27 cellular contexts compared by ENCODE assay signal in the genomic region with DNA sequence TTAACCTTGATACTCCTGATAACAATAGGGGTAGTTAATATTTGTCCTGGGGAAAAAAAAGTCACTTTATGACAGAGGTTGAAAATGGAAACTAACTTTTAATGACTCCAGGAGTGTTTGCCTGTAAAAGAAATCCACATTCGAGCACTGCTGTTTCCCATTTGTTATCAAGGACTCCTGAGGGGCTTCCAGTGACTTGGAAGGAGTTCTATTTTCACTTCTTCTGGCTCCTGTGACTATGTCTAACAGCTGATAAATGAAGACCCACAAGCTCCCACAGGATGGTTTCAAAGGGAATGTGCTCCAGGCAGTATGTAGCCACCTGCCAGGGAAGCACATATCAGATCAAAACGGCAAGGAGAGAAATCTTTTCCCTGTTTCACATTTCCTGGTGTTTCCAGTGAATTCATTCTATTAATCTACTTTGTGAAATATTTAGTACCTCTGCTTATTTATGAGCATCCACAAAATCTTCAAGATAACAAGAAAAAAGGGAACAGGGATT.
"Had no signal": no experiment of that assay in that cellular context is flagged by ENCODE, and none has a peak within 500 bp of the region (broad histone marks: within the 10 kb centered on the region; RNA-seq: fewer than 3 reads in every experiment).

No MANE protein-coding gene starts in this region.

- H3K4me1 Mint-ChIP-seq: activated CD4-positive, alpha-beta memory T cell treated with anti-CD3 and anti-CD28 coated beads, Interleukin-2, amount 10 ng/mL, durations not matched to agents 7 days and 5 days; activated CD4-positive, alpha-beta T cell treated with anti-CD3 and anti-CD28 coated beads for 36 hours; activated T-helper 17 cell treated with anti-CD3 and anti-CD28 coated beads, Interleukin-2, amount 50 U/mL, for 72 hours had no signal

- H3K4me3 ChIP-seq: K562, Peyer's patch, SJCRH30 had no signal

- DNase-seq: activated CD4-positive, alpha-beta memory T cell treated with anti-CD3 and anti-CD28 coated beads, Interleukin-2, amount 10 ng/mL, durations not matched to agents 7 days and 5 days; activated CD4-positive, alpha-beta T cell treated with anti-CD3 and anti-CD28 coated beads for 36 hours; activated CD4-positive, alpha-beta T cell treated with anti-CD3 and anti-CD28 coated beads, Interleukin-2, amount 50 U/mL, for 1 hour; activated gamma-delta T cell; activated naive CD4-positive, alpha-beta T cell treated with anti-CD3 and anti-CD28 coated beads for 36 hours; activated T-cell treated with anti-CD3 and anti-CD28 coated beads for 4 hours; activated T-cell treated with anti-CD3 and anti-CD28 coated beads, Interleukin-2, amount 50 U/mL, for 48 hours; amygdala; Karpas-422; NCI-H1105 treated with DMSO at 0.1 percent for 48 hours; NCI-H1436 treated with DMSO at 0.1 percent for 48 hours; NCI-H187; NCI-H2081 treated with DMSO at 0.1 percent for 48 hours; NCI-H510A treated with DMSO at 0.1 percent for 48 hours; NCI-H69; Peyer's patch; Right ventricle myocardium superior; SJCRH30; SK-N-SH; T-helper 1 cell had no signal

- H3K36me3 Mint-ChIP-seq: activated naive CD8-positive, alpha-beta T cell; brain had no signal

- H3K9me3 Mint-ChIP-seq: activated CD4-positive, alpha-beta memory T cell treated with anti-CD3 and anti-CD28 coated beads, Interleukin-2, amount 10 ng/mL, durations not matched to agents 7 days and 5 days; activated naive CD4-positive, alpha-beta T cell treated with anti-CD3 and anti-CD28 coated beads for 36 hours; activated T-helper 17 cell treated with anti-CD3 and anti-CD28 coated beads, Interleukin-2, amount 50 U/mL, for 72 hours; brain had no signal

- H3K4me1 ChIP-seq: SJCRH30 had no signal

- H3K27ac Mint-ChIP-seq: activated CD4-positive, alpha-beta memory T cell treated with anti-CD3 and anti-CD28 coated beads, Interleukin-2, amount 10 ng/mL, durations not matched to agents 7 days and 5 days; activated CD4-positive, alpha-beta T cell treated with anti-CD3 and anti-CD28 coated beads for 36 hours; activated naive CD4-positive, alpha-beta T cell treated with anti-CD3 and anti-CD28 coated beads for 36 hours; activated naive CD8-positive, alpha-beta T cell; activated T-helper 17 cell treated with anti-CD3 and anti-CD28 coated beads, Interleukin-2, amount 50 U/mL, for 72 hours had no signal

- H3K36me3 ChIP-seq: Peyer's patch, SJCRH30 had no signal

- H3K9me3 ChIP-seq: Peyer's patch, SJCRH30, SK-N-SH had no signal

- H3K4me3 Mint-ChIP-seq: activated CD4-positive, alpha-beta memory T cell treated with anti-CD3 and anti-CD28 coated beads, Interleukin-2, amount 10 ng/mL, durations not matched to agents 7 days and 5 days; activated CD4-positive, alpha-beta T cell treated with anti-CD3 and anti-CD28 coated beads for 36 hours; activated naive CD4-positive, alpha-beta T cell treated with anti-CD3 and anti-CD28 coated beads for 36 hours; activated naive CD8-positive, alpha-beta T cell; activated T-helper 17 cell treated with anti-CD3 and anti-CD28 coated beads, Interleukin-2, amount 50 U/mL, for 72 hours had no signal

- FAIRE-seq: astrocyte, K562 had no signal

- H3K27ac ChIP-seq: Peyer's patch, RWPE1, SJCRH30, VCaP had no signal

- H3K27me3 ChIP-seq: Peyer's patch, SJCRH30 had no signal

- ATAC-seq: activated CD4-positive, alpha-beta T cell treated with anti-CD3 and anti-CD28 coated beads for 36 hours; activated T-helper 17 cell treated with anti-CD3 and anti-CD28 coated beads, Interleukin-2, amount 50 U/mL, for 72 hours; K562 had no signal

- H3K9ac ChIP-seq: SK-N-SH had no signal

- H3K4me2 ChIP-seq: SK-N-SH had no signal

- H3K27me3 Mint-ChIP-seq: brain had no signal
